In the genomic region with DNA sequence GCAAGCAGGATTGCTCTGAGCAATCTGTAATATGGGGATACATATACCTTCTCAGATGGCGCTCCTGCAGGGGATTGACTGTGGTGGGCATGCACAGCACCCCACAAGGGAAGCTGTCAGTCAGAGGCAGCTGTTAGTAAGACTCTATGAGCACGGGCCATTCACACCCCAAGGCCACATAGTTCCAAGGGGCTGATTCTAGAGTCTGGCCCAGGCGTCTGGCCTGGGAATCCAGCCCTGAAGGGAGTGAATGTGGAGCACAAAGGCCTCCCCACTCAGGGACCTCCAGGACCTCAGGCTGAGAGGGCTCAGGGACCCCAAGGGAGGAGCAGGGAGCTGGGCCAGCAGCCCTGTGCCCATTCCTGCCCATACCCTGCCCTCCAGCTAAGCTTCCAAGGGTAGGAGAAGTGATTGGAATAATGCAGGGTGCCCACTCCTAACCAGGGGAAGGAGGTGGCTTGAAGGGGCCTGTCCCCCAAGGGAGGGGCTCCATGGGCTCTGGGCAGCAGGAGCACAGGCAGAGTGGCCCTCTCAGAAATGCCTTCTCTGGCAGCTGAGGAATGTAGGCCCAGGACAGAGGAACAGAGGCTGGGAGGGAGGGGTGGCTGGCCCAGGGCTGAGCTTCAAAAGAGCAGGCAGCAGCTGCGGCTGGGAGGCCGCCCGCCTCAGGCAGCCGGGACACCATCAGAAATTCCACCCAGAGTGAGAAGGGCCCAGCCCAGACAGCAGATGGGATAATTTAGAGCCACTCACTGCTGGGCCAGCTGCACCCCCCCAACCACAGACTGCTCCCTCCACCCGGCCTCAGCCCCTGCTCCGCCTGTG, we compare ENCODE assay signal across 8 cellular contexts. TPM values are rescaled to one million over a fixed set of nuclear protein-coding genes. Genes with fewer than 3 reads are reported as not detected.
A peak's percentile ranks its signal among the peaks of the same experiment; 100 is the strongest.
DNase-seq lines count a peak whose midpoint lies in the region; ATAC-seq and TF ChIP-seq lines count a peak whose summit lies in the region.

No MANE protein-coding gene starts in this region.

- H3K36me3 ChIP-seq in ascending aorta (no peaks in the 10 kb centered on the region), iPS-20b (ENCODE audit: insufficient read depth, low read depth, low read length) (no peaks in the 10 kb centered on the region), skeletal muscle tissue (ENCODE audit: control insufficient read depth in 3 of 3, insufficient read depth in 3 of 3, low read length in 3 of 3) (no peaks in the 10 kb centered on the region)

- H3K27ac Mint-ChIP-seq in HFFc6 (peak overlapping the region; percentile 71), endothelial cell (ENCODE audit: unreplicated experiment) (no peak overlapping the region)
- no peak overlapping the region for H3K27ac Mint-ChIP-seq in activated T-cell treated with anti-CD3 and anti-CD28 coated beads, Interleukin-2, amount 50 U/mL, for 24 hours

- H3K4me3 ChIP-seq in ascending aorta, result no peak overlapping the region
- no peak overlapping the region; the same call in 1 of the 2 replicates for H3K4me3 ChIP-seq in iPS-20b (ENCODE audit: low read length)
- peak overlapping the region; percentile 18 to 54 (median 54) for H3K4me3 ChIP-seq in skeletal muscle tissue (ENCODE audit: low read length in 3 of 3)

- H3K4me3 Mint-ChIP-seq in HFFc6, result peak overlapping the region; percentile 10; the same call in 1 of the 2 replicates
- no peak overlapping the region for H3K4me3 Mint-ChIP-seq in endothelial cell (ENCODE audit: unreplicated experiment)
- no peak overlapping the region for H3K4me3 Mint-ChIP-seq in activated T-cell treated with anti-CD3 and anti-CD28 coated beads, Interleukin-2, amount 50 U/mL, for 4 hours
- H3K4me3 Mint-ChIP-seq in activated T-cell treated with anti-CD3 and anti-CD28 coated beads, Interleukin-2, amount 50 U/mL, for 24 hours, result no peak overlapping the region

- H3K27ac ChIP-seq in ascending aorta (peak overlapping the region; percentile 71 to 79), iPS-20b (ENCODE audit: low read length) (no peak overlapping the region), skeletal muscle tissue (ENCODE audit: low read depth, low read length) (peak overlapping the region; percentile 88)

- peak overlapping the region; percentile 64; the same call in 1 of the 2 replicates for H3K9ac ChIP-seq in iPS-20b (ENCODE audit: low read depth, low read length)
- peak overlapping the region; percentile 63 to 87 (median 73) for H3K9ac ChIP-seq in skeletal muscle tissue (ENCODE audit: low read depth in 1 of 3, low read length in 3 of 3)

- intact Hi-C loops in ascending aorta (cut with DNase I), result loop anchor here (2.0 kb wide), 1 partner anchor 16 kb away; no protein-coding TSS in a partner anchor

- H3K36me3 Mint-ChIP-seq in HFFc6 (ENCODE audit: low read depth) (no peaks in the 10 kb centered on the region), endothelial cell (ENCODE audit: low read depth, unreplicated experiment) (no peaks in the 10 kb centered on the region)
- H3K36me3 Mint-ChIP-seq in activated T-cell treated with anti-CD3 and anti-CD28 coated beads, Interleukin-2, amount 50 U/mL, for 4 hours (ENCODE audit: insufficient read depth), result no peaks in the 10 kb centered on the region
- H3K36me3 Mint-ChIP-seq in activated T-cell treated with anti-CD3 and anti-CD28 coated beads, Interleukin-2, amount 50 U/mL, for 24 hours (ENCODE audit: low read depth), result no peaks in the 10 kb centered on the region

- no peaks in the 10 kb centered on the region for H3K9me3 ChIP-seq in ascending aorta
- H3K9me3 ChIP-seq in iPS-20b (ENCODE audit: insufficient read depth, low read depth, low read length), result no peaks in the 10 kb centered on the region
- H3K9me3 ChIP-seq in skeletal muscle tissue (ENCODE audit: control insufficient read depth in 3 of 3, low read length in 3 of 3), result no peaks in the 10 kb centered on the region

- DNase-seq in HFFc6 (peak; percentile 55), ascending aorta (ENCODE audit: low spot score in 2 of 2) (no peak), endothelial cell (ENCODE audit: low spot score) (no peak)
- DNase-seq in activated T-cell treated with anti-CD3 and anti-CD28 coated beads, Interleukin-2, amount 50 U/mL, for 4 hours, result no peak
- DNase-seq in activated T-cell treated with anti-CD3 and anti-CD28 coated beads, Interleukin-2, amount 50 U/mL, for 24 hours, result no peak

- no peak for ATAC-seq in activated T-cell treated with anti-CD3 and anti-CD28 coated beads, Interleukin-2, amount 50 U/mL, for 4 hours
- ATAC-seq in HG02610 (IDR thresholded peaks at IDR 0.05; ENCODE audit: unreplicated experiment), result no peak

- H3K4me1 ChIP-seq in ascending aorta, result peaks cover 21 to 57% of the 10 kb centered on the region in 2 donors
- peaks cover 15% of the 10 kb centered on the region for H3K4me1 ChIP-seq in iPS-20b (ENCODE audit: insufficient read depth, low read length)
- peaks cover 78 to 89% (median 81%) of the 10 kb centered on the region in 3 donors for H3K4me1 ChIP-seq in skeletal muscle tissue (ENCODE audit: control insufficient read depth in 3 of 3, insufficient read depth in 3 of 3, low read length in 3 of 3)

- H3K27me3 ChIP-seq in ascending aorta, result no peaks in the 10 kb centered on the region
- H3K27me3 ChIP-seq in iPS-20b (ENCODE audit: insufficient read depth, low read length), result no peaks in the 10 kb centered on the region
- no peaks in the 10 kb centered on the region for H3K27me3 ChIP-seq in skeletal muscle tissue (ENCODE audit: control insufficient read depth in 3 of 3, insufficient read depth in 3 of 3, low read length in 3 of 3)

- peaks cover 58% of the 10 kb centered on the region for H3K4me1 Mint-ChIP-seq in HFFc6 (ENCODE audit: low read depth)
- H3K4me1 Mint-ChIP-seq in endothelial cell (ENCODE audit: unreplicated experiment), result peaks cover 35% of the 10 kb centered on the region
- H3K4me1 Mint-ChIP-seq in activated T-cell treated with anti-CD3 and anti-CD28 coated beads, Interleukin-2, amount 50 U/mL, for 4 hours (ENCODE audit: low read depth), result peaks cover 17% of the 10 kb centered on the region
- H3K4me1 Mint-ChIP-seq in activated T-cell treated with anti-CD3 and anti-CD28 coated beads, Interleukin-2, amount 50 U/mL, for 24 hours (ENCODE audit: low read depth), result peaks cover 10% of the 10 kb centered on the region

- TF ChIP-seq CTCF in HFFc6 (IDR thresholded peaks at IDR 0.05), result no peak
- TF ChIP-seq CTCF in ascending aorta (IDR thresholded peaks at IDR 0.05), result no peak
- no peak for TF ChIP-seq CTCF in endothelial cell (IDR thresholded peaks at IDR 0.05; ENCODE audit: unreplicated experiment)

- H3K9me3 Mint-ChIP-seq in HFFc6 (no peaks in the 10 kb centered on the region), endothelial cell (ENCODE audit: unreplicated experiment) (no peaks in the 10 kb centered on the region)
- H3K9me3 Mint-ChIP-seq in activated T-cell treated with anti-CD3 and anti-CD28 coated beads, Interleukin-2, amount 50 U/mL, for 4 hours, result no peaks in the 10 kb centered on the region
- no peaks in the 10 kb centered on the region for H3K9me3 Mint-ChIP-seq in activated T-cell treated with anti-CD3 and anti-CD28 coated beads, Interleukin-2, amount 50 U/mL, for 24 hours

- H3K27me3 Mint-ChIP-seq in HFFc6 (ENCODE audit: insufficient read depth) (no peaks in the 10 kb centered on the region; the same call in 1 of the 2 replicates), endothelial cell (ENCODE audit: unreplicated experiment) (peaks cover 13% of the 10 kb centered on the region)
- peaks cover 3% of the 10 kb centered on the region for H3K27me3 Mint-ChIP-seq in activated T-cell treated with anti-CD3 and anti-CD28 coated beads, Interleukin-2, amount 50 U/mL, for 4 hours (ENCODE audit: low read depth)
- peaks cover under 1% of the 10 kb centered on the region for H3K27me3 Mint-ChIP-seq in activated T-cell treated with anti-CD3 and anti-CD28 coated beads, Interleukin-2, amount 50 U/mL, for 24 hours

RNA-seq across cellular contexts. Expression of gene MRPS23, which starts 48.9 kb away (rescaled TPM):
- total RNA-seq in HFFc6 (2021; fragmentation: NEBNext Ultra II Directional; extraction: Animal tissue kit (Norgen Biotek cat#: 25700)), result 10 to 100 TPM; 47.0 to 62.5 (median 56.4) TPM
- 2.0 TPM for total RNA-seq in ascending aorta
- total RNA-seq in skeletal muscle tissue, result 10.4 TPM
- 39.3 TPM for total RNA-seq in endothelial cell (ENCODE audit: unreplicated experiment)
- 100 to 1,000 TPM; 116 to 125 (median 118) TPM for total RNA-seq in activated T-cell treated with anti-CD3 and anti-CD28 coated beads, Interleukin-2, amount 50 U/mL, for 4 hours

RNA-seq across cellular contexts. Expression of gene CUEDC1, which starts 56.5 kb away (rescaled TPM):
- 10 to 100 TPM; 34.0 to 41.0 (median 34.9) TPM for total RNA-seq in HFFc6 (2021; fragmentation: NEBNext Ultra II Directional; extraction: Animal tissue kit (Norgen Biotek cat#: 25700))
- total RNA-seq in ascending aorta (76.1 TPM), skeletal muscle tissue (10.4 TPM), endothelial cell (ENCODE audit: unreplicated experiment) (13.3 TPM)
- under 1 TPM; 0.41 to 0.63 (median 0.58) TPM for total RNA-seq in activated T-cell treated with anti-CD3 and anti-CD28 coated beads, Interleukin-2, amount 50 U/mL, for 4 hours

Comparison
In these comparisons a context has a peak if more than half of its experiments do, and no peak if none do; other contexts are left out.
1. H3K4me3 ChIP-seq: peak in skeletal muscle tissue (3 of 3); none in ascending aorta (0 of 2) and iPS-20b (single experiment).